In the genomic region with DNA sequence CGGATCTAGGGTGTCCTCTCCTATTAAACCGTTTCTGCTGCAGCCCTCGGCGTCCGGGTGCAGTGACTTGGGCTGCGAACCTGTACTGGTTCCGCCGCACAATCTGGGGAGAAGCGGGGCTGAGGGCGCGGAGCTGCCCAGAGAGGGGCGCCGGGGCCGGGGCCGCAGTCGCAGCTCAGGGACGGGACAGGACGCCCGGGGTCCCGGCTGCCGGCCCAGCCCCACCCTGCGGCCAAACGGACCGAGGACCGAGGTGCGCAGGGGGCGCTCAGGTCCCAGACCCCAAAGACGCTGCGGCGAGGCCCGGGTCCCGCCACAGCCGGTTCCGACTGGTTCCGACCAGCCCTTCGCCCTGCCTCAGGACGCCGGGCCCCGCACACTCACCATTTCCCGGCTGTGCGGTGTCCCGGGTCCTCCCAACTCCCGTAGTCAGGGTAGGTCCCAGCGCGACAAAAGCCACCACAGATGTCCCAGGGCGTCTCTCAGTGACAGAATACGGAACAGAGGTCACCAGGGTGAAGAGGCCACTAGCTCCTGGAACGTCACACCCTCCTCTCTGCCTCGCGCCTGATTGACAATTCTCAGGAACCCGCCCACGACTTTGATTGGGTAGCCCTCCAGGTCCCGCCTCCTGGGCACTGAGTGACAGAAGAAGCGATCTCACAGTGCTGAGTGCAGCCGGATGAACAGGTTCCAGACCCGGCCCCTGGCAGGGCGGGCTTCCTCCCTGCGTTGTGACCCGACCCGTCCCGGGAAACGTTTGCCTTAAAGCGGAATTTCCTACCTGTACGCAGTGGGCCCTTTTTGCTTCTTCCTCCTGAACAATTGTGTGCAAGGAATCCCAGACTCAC, we compare ENCODE assay signal across 8 cellular contexts. TPM values are rescaled to one million over a fixed set of nuclear protein-coding genes. Genes with fewer than 3 reads are reported as not detected.
DNase-seq lines count a peak whose midpoint lies in the region; FAIRE-seq and TF ChIP-seq lines count a peak whose summit lies in the region.

Gene ZNF44, minus strand, starts transcription at position 576 of the 851 bp plus-strand sequence. Its CDS starts 189 bp downstream, at position 387.

- H4K91ac ChIP-seq in neuronal stem cell (ENCODE audit: low read depth, low read length, poor library complexity), result no peak within 1 kb of the TSS

- H3K18ac ChIP-seq in neuronal stem cell (ENCODE audit: low read length), result peak within 1 kb of the TSS; percentile 96

- peaks cover 47% of the 10 kb centered on the region for H3K79me2 ChIP-seq in Loucy (ENCODE audit: insufficient read depth, low read length)

- peak within 1 kb of the TSS; percentile 88 for H2BK5ac ChIP-seq in neuronal stem cell (ENCODE audit: low read length)

- H2AK5ac ChIP-seq in neuronal stem cell (ENCODE audit: low read depth, low read length), result no peak within 1 kb of the TSS

- H2BK12ac ChIP-seq in neuronal stem cell (ENCODE audit: low read length), result peak within 1 kb of the TSS; percentile 41

- H3K27ac ChIP-seq in SJCRH30 (peak within 1 kb of the TSS; percentile 19; the same call in 1 of the 2 replicates), neuronal stem cell (replicated peaks; ENCODE audit: low read length) (peak within 1 kb of the TSS; percentile 72)

- H4K8ac ChIP-seq in neuronal stem cell (ENCODE audit: low read depth, low read length), result no peak within 1 kb of the TSS

- peak; percentile 87 for FAIRE-seq in frontal cortex (lab: Jason Lieb, UNC)

- H3K9me2 ChIP-seq in Loucy (replicated peaks; ENCODE audit: low read depth, low read length), result no peaks in the 10 kb centered on the region

- H3K27me3 ChIP-seq in Loucy (ENCODE audit: insufficient read depth, low read length, poor library complexity, severe bottlenecking) (peaks cover 5% of the 10 kb centered on the region), SJCRH30 (no peaks in the 10 kb centered on the region), neuronal stem cell (ENCODE audit: control insufficient read depth in 3 of 3, insufficient read depth in 3 of 3, low read depth in 1 of 3, low read length in 3 of 3) (no peaks in the 10 kb centered on the region)

- no CpG with 5 or more reads among the region's 64 CpGs for WGBS in neuronal stem cell (ENCODE audit: extremely low coverage in 2 of 2, insufficient read length in 2 of 2, insufficient replicate concordance in 1 of 2), 2 donors

- H3K36me3 ChIP-seq in Loucy (ENCODE audit: insufficient read depth, low read length) (no peaks in the 10 kb centered on the region), SJCRH30 (peaks cover 8% of the 10 kb centered on the region), neuronal stem cell (replicated peaks in 1 of 2; ENCODE audit: control insufficient read depth in 2 of 2, insufficient read depth in 2 of 2, low read length in 2 of 2) (peaks cover 0 to 34% of the 10 kb centered on the region in 2 donors)

- H3K9me3 ChIP-seq in Loucy (ENCODE audit: insufficient read depth, low read depth, low read length), result no peaks in the 10 kb centered on the region
- peaks cover 4% of the 10 kb centered on the region; the same call in 1 of the 2 replicates for H3K9me3 ChIP-seq in SJCRH30 (replicated peaks)
- peaks cover 0 to 35% of the 10 kb centered on the region in 2 donors for H3K9me3 ChIP-seq in neuronal stem cell (replicated peaks in 1 of 2; ENCODE audit: control insufficient read depth in 2 of 2, insufficient read depth in 1 of 2, low read depth in 1 of 2, low read length in 2 of 2)

- peak within 1 kb of the TSS; percentile 81 for H3K23ac ChIP-seq in neuronal stem cell (ENCODE audit: low read depth, low read length, poor library complexity)

- H3K79me1 ChIP-seq in neuronal stem cell (ENCODE audit: low read depth, low read length), result no peaks in the 10 kb centered on the region

- H2AFZ ChIP-seq in Loucy (ENCODE audit: low read length) (peak within 1 kb of the TSS; percentile 75), neuronal stem cell (ENCODE audit: low read length) (peak within 1 kb of the TSS; percentile 93)

- peaks cover 35% of the 10 kb centered on the region for H4K20me1 ChIP-seq in Loucy (ENCODE audit: insufficient read depth, low read length, poor library complexity, severe bottlenecking)

- H3K9ac ChIP-seq in Loucy (ENCODE audit: low read depth, low read length, poor library complexity, severe bottlenecking), result peak within 1 kb of the TSS; percentile 94
- peak within 1 kb of the TSS; percentile 93 for H3K9ac ChIP-seq in neuronal stem cell (ENCODE audit: low read depth, low read length, poor library complexity)

- peak within 1 kb of the TSS; percentile 97 for H3K14ac ChIP-seq in neuronal stem cell (ENCODE audit: low read length)

- peak within 1 kb of the TSS; percentile 49 for H2BK15ac ChIP-seq in neuronal stem cell (ENCODE audit: low read length)

- H3K4me2 ChIP-seq in Loucy (ENCODE audit: low read depth, low read length, poor library complexity, severe bottlenecking), result peak within 1 kb of the TSS; percentile 95
- peak within 1 kb of the TSS; percentile 87 for H3K4me2 ChIP-seq in neuronal stem cell (ENCODE audit: insufficient read depth, low read length, poor library complexity, severe bottlenecking)

- peak; percentile 99 for DNase-seq in ELF-1 (ENCODE audit: low read depth, low spot score)
- peak; percentile 91 for DNase-seq in H4 (ENCODE audit: low spot score)
- DNase-seq in SJCRH30, result peak; percentile 97 to 98
- DNase-seq in activated naive CD4-positive, alpha-beta T cell treated with Interleukin-2 at 50 U/mL for 16 hours, result peak; percentile 96
- DNase-seq in frontal cortex (ENCODE audit: low spot score in 2 of 2), result peak; percentile 96
- peak; percentile 95 for DNase-seq in neuronal stem cell (ENCODE audit: low spot score)

- H3K4me3 ChIP-seq in Loucy (ENCODE audit: low read length, poor library complexity, severe bottlenecking), result peak within 1 kb of the TSS; percentile 91
- peak within 1 kb of the TSS; percentile 85 for H3K4me3 ChIP-seq in SJCRH30
- peak within 1 kb of the TSS; percentile 92 to 98 for H3K4me3 ChIP-seq in neuronal stem cell (ENCODE audit: low read length in 2 of 2)

- no peak within 1 kb of the TSS for H3K4ac ChIP-seq in neuronal stem cell (ENCODE audit: low read length)

- H3F3A ChIP-seq in Loucy (ENCODE audit: low read depth), result peaks cover 3% of the 10 kb centered on the region

- TF ChIP-seq CTCF in Loucy (conservative IDR thresholded peaks at IDR 0.05; ENCODE audit: low read length) (no peak), subcutaneous adipose tissue (IDR thresholded peaks at IDR 0.05; ENCODE audit: low read depth) (no peak)

- no peak within 1 kb of the TSS for H2BK120ac ChIP-seq in neuronal stem cell (ENCODE audit: low read depth, low read length)

- peaks cover 31% of the 10 kb centered on the region for H3K4me1 ChIP-seq in Loucy (ENCODE audit: insufficient read depth, low read length, poor library complexity, severe bottlenecking)
- no peaks in the 10 kb centered on the region for H3K4me1 ChIP-seq in SJCRH30
- H3K4me1 ChIP-seq in neuronal stem cell (ENCODE audit: control insufficient read depth in 2 of 2, insufficient read depth in 1 of 2, low read depth in 1 of 2, low read length in 2 of 2), result no peaks in the 10 kb centered on the region

RNA-seq across cellular contexts. Expression of gene ZNF44, which starts in this region (rescaled TPM):
- total RNA-seq in H4 (2014; rRNA removed; shearing (Covaris generic)), result 3.3 and 6.5 TPM in 2 replicates
- 8.6 and 8.7 TPM in 2 replicates for total RNA-seq in SJCRH30 (2014; rRNA removed; shearing (Covaris generic))
- total RNA-seq in frontal cortex, result 17.5 TPM
- 2.9 TPM for polyA plus RNA-seq in neuronal stem cell (2013, experiment 1 of 2)
- polyA plus RNA-seq in neuronal stem cell (2013, experiment 2 of 2), result 3.1 TPM
- total RNA-seq in subcutaneous adipose tissue, result 10 to 100 TPM; 14.3 to 17.8 (median 15.1) TPM

Comparison
In these comparisons a context has a peak if more than half of its experiments do, and no peak if none do; other contexts are left out.
1. Peak in every context shown above with its lines: DNase-seq, H3K4me3 ChIP-seq and H3K27ac ChIP-seq.